ENCODE assay signal across 8 cellular contexts in genomic region chr13:33487575-33488243, GRCh38.
DNase-seq lines count a peak whose midpoint lies in the region; ATAC-seq lines count a peak whose summit lies in the region.

No MANE protein-coding gene starts in this region.

- peak overlapping the region; percentile 74 for H3K4me3 ChIP-seq in adipocyte (ENCODE audit: low read length)

- peaks cover 7% of the 10 kb centered on the region for H3K9me3 ChIP-seq in adipocyte (ENCODE audit: control insufficient read depth, low read length)

- no peaks in the 10 kb centered on the region for H3K36me3 ChIP-seq in adipocyte (ENCODE audit: control insufficient read depth, insufficient read depth, low read length, severe bottlenecking)

- H3K27me3 ChIP-seq in adipocyte (replicated peaks; ENCODE audit: control insufficient read depth, insufficient read depth, low read length), result no peaks in the 10 kb centered on the region

- peak overlapping the region; percentile 63 for H3K9ac ChIP-seq in adipocyte (ENCODE audit: low read length)

- H3K4me1 ChIP-seq in adipocyte (ENCODE audit: control insufficient read depth, insufficient read depth, low read length), result peaks cover 13% of the 10 kb centered on the region

- DNase-seq in HT1080 (ENCODE audit: low read depth) (peak; percentile 74), adipocyte (ENCODE audit: low read depth) (peak; percentile 38), kidney tubule cell (ENCODE audit: low spot score) (peak; percentile 15), SW 1271 (lab: John Stamatoyannopoulos, UW) (no peak)
- DNase-seq in activated effector memory CD4-positive, alpha-beta T cell treated with Interleukin-2 at 50 U/mL for 16 hours, result no peak

- ATAC-seq in GM18502 (IDR thresholded peaks at IDR 0.05; ENCODE audit: poor library complexity, unreplicated experiment) (peak; percentile 72), HG03342 (IDR thresholded peaks at IDR 0.05; ENCODE audit: unreplicated experiment) (no peak), HG03045 (IDR thresholded peaks at IDR 0.05; ENCODE audit: unreplicated experiment) (no peak)

Comparison
In these comparisons a context has a peak if more than half of its experiments do, and no peak if none do; other contexts are left out.
1. DNase-seq: peak in HT1080 (single experiment), adipocyte (single experiment) and kidney tubule cell (single experiment); none in SW 1271 (0 of 2) and activated effector memory CD4-positive, alpha-beta T cell treated with Interleukin-2 at 50 U/mL for 16 hours (single experiment).